ENCODE assay signal across 11 cellular contexts in the genomic region with DNA sequence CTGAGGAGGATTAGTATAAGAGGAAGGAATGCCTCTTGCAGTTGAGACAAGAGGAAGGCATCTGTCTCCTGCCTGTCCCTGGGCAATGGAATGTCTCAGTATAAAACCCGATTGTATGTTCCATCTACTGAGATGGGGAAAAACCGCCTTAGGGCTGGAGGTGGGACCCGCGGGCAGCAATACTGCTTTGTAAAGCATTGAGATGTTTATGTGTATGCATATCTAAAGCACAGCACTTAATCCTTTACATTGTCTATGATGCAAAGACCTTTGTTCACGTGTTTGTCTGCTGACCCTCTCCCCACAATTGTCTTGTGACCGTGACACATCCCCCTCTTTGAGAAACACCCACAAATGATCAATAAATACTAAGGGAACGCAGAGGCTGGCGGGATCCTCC. TPM values are rescaled to one million over a fixed set of nuclear protein-coding genes. Genes with fewer than 3 reads are reported as not detected.
DNase-seq lines count a peak whose midpoint lies in the region; ATAC-seq and TF ChIP-seq lines count a peak whose summit lies in the region.
"Not testable (repeated sequence)": the region's sequence is repeated elsewhere in the genome, so short reads cannot be mapped to it uniquely, and the experiment has no call there.
"Had no signal": no experiment of that assay in that cellular context is flagged by ENCODE, and none has a peak within 500 bp of the region (broad histone marks: within the 10 kb centered on the region; RNA-seq: fewer than 3 reads in every experiment).

No MANE protein-coding gene starts in this region.

- H3K4me1 ChIP-seq in HUES48 (ENCODE audit: control insufficient read depth, insufficient read depth, low read length), result peaks cover 26% of the 10 kb centered on the region

- H3K9me3 ChIP-seq in CD4-positive, alpha-beta T cell (ENCODE audit: control insufficient read depth, low read length); HUES48 (ENCODE audit: control insufficient read depth, insufficient read depth, low read length): not testable (repeated sequence)

- peak overlapping the region; percentile 78 for H3K4me3 Mint-ChIP-seq in CD4-positive, alpha-beta T cell
- H3K4me3 Mint-ChIP-seq in activated B cell treated with CpG ODN at 0.5 μM for 24 hours (peak overlapping the region; percentile 52), brain (peak overlapping the region in 4 of 5 experiments; percentile 58 to 73 (median 68)), progenitor cell of endocrine pancreas (ENCODE audit: low read depth) (peak overlapping the region; percentile 27)
- H3K4me3 Mint-ChIP-seq in activated naive CD4-positive, alpha-beta T cell treated with anti-CD3 and anti-CD28 coated beads, Interleukin-2, amount 10 ng/mL, durations not matched to agents 7 days and 5 days, result peak overlapping the region; percentile 12
- not testable (repeated sequence) for H3K4me3 Mint-ChIP-seq in mesothelial cell of epicardium

- not testable (repeated sequence) for H3K9me3 Mint-ChIP-seq in CD4-positive, alpha-beta T cell; activated B cell treated with CpG ODN at 0.5 μM for 24 hours; activated naive CD4-positive, alpha-beta T cell treated with anti-CD3 and anti-CD28 coated beads, Interleukin-2, amount 10 ng/mL, durations not matched to agents 7 days and 5 days; brain; mesothelial cell of epicardium; progenitor cell of endocrine pancreas (ENCODE audit: low read depth)

- H3K4me3 ChIP-seq in HUES48 (ENCODE audit: low read depth, low read length), result peak overlapping the region; percentile 38; the same call in 1 of the 2 replicates

- intact Hi-C loops in CD4-positive, alpha-beta T cell (cut with DNase I, micrococcal nuclease); activated B cell treated with CpG ODN at 0.5 μM for 24 hours (cut with micrococcal nuclease); left ventricle myocardium superior (cut with micrococcal nuclease): not testable (repeated sequence)

- not testable (repeated sequence) for H3K27me3 ChIP-seq in CD4-positive, alpha-beta T cell (ENCODE audit: control insufficient read depth, insufficient read depth, low read length); HUES48 (ENCODE audit: control insufficient read depth, insufficient read depth, low read length)

- DNase-seq in CD4-positive, alpha-beta T cell; activated B cell treated with CpG ODN at 0.5 μM for 24 hours; activated naive CD4-positive, alpha-beta T cell treated with anti-CD3 and anti-CD28 coated beads, Interleukin-2, amount 10 ng/mL, durations not matched to agents 7 days and 5 days; mesothelial cell of epicardium (ENCODE audit: low spot score in 2 of 2, unreplicated experiment in 2 of 2); progenitor cell of endocrine pancreas (ENCODE audit: low spot score, unreplicated experiment): not testable (repeated sequence)
- peak; percentile 2 for DNase-seq in left ventricle myocardium superior

- peaks cover 18% of the 10 kb centered on the region for H3K36me3 Mint-ChIP-seq in CD4-positive, alpha-beta T cell (ENCODE audit: low read depth)
- H3K36me3 Mint-ChIP-seq in activated B cell treated with CpG ODN at 0.5 μM for 24 hours (ENCODE audit: low read depth) (peaks cover 20% of the 10 kb centered on the region), brain (peaks cover 16% of the 10 kb centered on the region)
- H3K36me3 Mint-ChIP-seq in activated naive CD4-positive, alpha-beta T cell treated with anti-CD3 and anti-CD28 coated beads, Interleukin-2, amount 10 ng/mL, durations not matched to agents 7 days and 5 days, result peaks cover 18% of the 10 kb centered on the region
- H3K36me3 Mint-ChIP-seq in mesothelial cell of epicardium; progenitor cell of endocrine pancreas (ENCODE audit: insufficient read depth): not testable (repeated sequence)

- H3K36me3 ChIP-seq in HUES48 (ENCODE audit: control insufficient read depth, insufficient read depth, low read length), result peaks cover 14% of the 10 kb centered on the region

- not testable (repeated sequence) for TF ChIP-seq CTCF in CD4-positive, alpha-beta T cell (IDR thresholded peaks at IDR 0.05); activated B cell treated with CpG ODN at 0.5 μM for 24 hours (IDR thresholded peaks at IDR 0.05); brain (conservative IDR thresholded peaks at IDR 0.05); mesothelial cell of epicardium (IDR thresholded peaks at IDR 0.05; ENCODE audit: unreplicated experiment); progenitor cell of endocrine pancreas (IDR thresholded peaks at IDR 0.05; ENCODE audit: unreplicated experiment)

- peak overlapping the region; percentile 78 for H3K9ac ChIP-seq in HUES48 (ENCODE audit: low read depth, low read length)

- not testable (repeated sequence) for H3K27me3 Mint-ChIP-seq in CD4-positive, alpha-beta T cell; activated B cell treated with CpG ODN at 0.5 μM for 24 hours; activated naive CD4-positive, alpha-beta T cell treated with anti-CD3 and anti-CD28 coated beads, Interleukin-2, amount 10 ng/mL, durations not matched to agents 7 days and 5 days; brain; mesothelial cell of epicardium (ENCODE audit: low read depth); progenitor cell of endocrine pancreas

- H3K27ac ChIP-seq in CD4-positive, alpha-beta T cell (ENCODE audit: low read depth, low read length), result not testable (repeated sequence)
- peak overlapping the region; percentile 95 for H3K27ac ChIP-seq in HUES48 (ENCODE audit: low read depth, low read length)

- POLR2A ChIA-PET in CD4-positive, alpha-beta T cell (lab: Charles Lee), result interaction anchor here (5.3 kb wide), 1 partner anchor 35 kb away, joined by 39 read pairs; the partner anchor contains the start of gene AURKAIP1
- POLR2A ChIA-PET in activated B cell treated with CpG ODN at 0.5 μM for 24 hours (lab: Charles Lee), result interaction anchor here (1.0 kb wide), 1 partner anchor 35 kb away, joined by 6 read pairs; the partner anchor contains the start of gene AURKAIP1

- peaks cover 26% of the 10 kb centered on the region for H3K4me1 Mint-ChIP-seq in CD4-positive, alpha-beta T cell (ENCODE audit: low read depth)
- H3K4me1 Mint-ChIP-seq in activated B cell treated with CpG ODN at 0.5 μM for 24 hours, result peaks cover 30% of the 10 kb centered on the region
- peaks cover 33% of the 10 kb centered on the region for H3K4me1 Mint-ChIP-seq in activated naive CD4-positive, alpha-beta T cell treated with anti-CD3 and anti-CD28 coated beads, Interleukin-2, amount 10 ng/mL, durations not matched to agents 7 days and 5 days
- peaks cover 47% of the 10 kb centered on the region for H3K4me1 Mint-ChIP-seq in brain
- H3K4me1 Mint-ChIP-seq in mesothelial cell of epicardium, result peaks cover 28% of the 10 kb centered on the region
- H3K4me1 Mint-ChIP-seq in progenitor cell of endocrine pancreas (ENCODE audit: low read depth), result peaks cover 17% of the 10 kb centered on the region

- CTCF ChIA-PET in CD4-positive, alpha-beta T cell (lab: Charles Lee); activated B cell treated with CpG ODN at 0.5 μM for 24 hours (lab: Charles Lee); activated naive CD4-positive, alpha-beta T cell treated with anti-CD3 and anti-CD28 coated beads, Interleukin-2, amount 10 ng/mL, durations not matched to agents 7 days and 5 days (lab: Charles Lee): not testable (repeated sequence)

- not testable (repeated sequence) for H3K27ac Mint-ChIP-seq in CD4-positive, alpha-beta T cell; activated B cell treated with CpG ODN at 0.5 μM for 24 hours; activated naive CD4-positive, alpha-beta T cell treated with anti-CD3 and anti-CD28 coated beads, Interleukin-2, amount 10 ng/mL, durations not matched to agents 7 days and 5 days; progenitor cell of endocrine pancreas
- H3K27ac Mint-ChIP-seq in brain (peak overlapping the region in 1 of 5 experiments; percentile 85), mesothelial cell of epicardium (peak overlapping the region; percentile 82)

- ATAC-seq in CD4-positive, alpha-beta T cell (ENCODE audit: poor library complexity); activated B cell treated with CpG ODN at 0.5 μM for 24 hours (ENCODE audit: low read depth); left ventricle myocardium superior: not testable (repeated sequence)

RNA-seq across cellular contexts. Expression of gene MRPL20, which starts 3.1 kb away (rescaled TPM):
- 100 to 1,000 TPM in 1 of 2 experiments, 10 to 100 TPM in 1; 99.9 to 103 TPM for total RNA-seq in CD4-positive, alpha-beta T cell
- total RNA-seq in activated B cell treated with CpG ODN at 0.5 μM for 24 hours, result 134 and 136 TPM in 2 replicates
- polyA plus RNA-seq in brain (ENCODE audit: insufficient read depth, low read depth, low replicate concordance), result 152 TPM
- 155 TPM for total RNA-seq in left ventricle myocardium superior
- total RNA-seq in mesothelial cell of epicardium, result 87.9 to 98.2 TPM (median 94.7 TPM) in 3 replicates
- total RNA-seq in progenitor cell of endocrine pancreas, result 104 and 109 TPM in 2 replicates

RNA-seq across cellular contexts. Expression of gene ANKRD65, which starts 10.8 kb away (rescaled TPM):
- not detected for total RNA-seq in CD4-positive, alpha-beta T cell
- total RNA-seq in activated B cell treated with CpG ODN at 0.5 μM for 24 hours (0.13 TPM in 1 of 2 replicates, not detected in the other), left ventricle myocardium superior (2.1 TPM), mesothelial cell of epicardium (10.9 to 12.3 TPM (median 11.3 TPM) in 3 replicates), progenitor cell of endocrine pancreas (15.1 and 18.1 TPM in 2 replicates)
- 54.3 TPM for polyA plus RNA-seq in brain (ENCODE audit: insufficient read depth, low read depth, low replicate concordance)
- total RNA-seq: B cell; CD8-positive, alpha-beta memory T cell; K562 had no signal
- polyA plus RNA-seq: CD8-positive, alpha-beta memory T cell; K562 had no signal

RNA-seq across cellular contexts. Expression of gene CCNL2, which starts 11.1 kb away (rescaled TPM):
- 100 to 1,000 TPM; 274 to 281 TPM for total RNA-seq in CD4-positive, alpha-beta T cell
- total RNA-seq in activated B cell treated with CpG ODN at 0.5 μM for 24 hours, result 188 and 225 TPM in 2 replicates
- polyA plus RNA-seq in brain (ENCODE audit: insufficient read depth, low read depth, low replicate concordance), result 19.4 TPM
- total RNA-seq in left ventricle myocardium superior, result 61.0 TPM
- 396 to 423 TPM (median 405 TPM) in 3 replicates for total RNA-seq in mesothelial cell of epicardium
- total RNA-seq in progenitor cell of endocrine pancreas, result 381 and 386 TPM in 2 replicates

RNA-seq across cellular contexts. Expression of gene VWA1, which starts 25.3 kb away (rescaled TPM):
- not detected for total RNA-seq in CD4-positive, alpha-beta T cell
- not detected in 2 replicates for total RNA-seq in activated B cell treated with CpG ODN at 0.5 μM for 24 hours
- polyA plus RNA-seq in brain (ENCODE audit: insufficient read depth, low read depth, low replicate concordance), result 108 TPM
- total RNA-seq in left ventricle myocardium superior, result 13.5 TPM
- 57.0 to 59.1 TPM (median 57.7 TPM) in 3 replicates for total RNA-seq in mesothelial cell of epicardium
- total RNA-seq in progenitor cell of endocrine pancreas, result 29.7 and 36.8 TPM in 2 replicates
- total RNA-seq: B cell had no signal
- polyA plus RNA-seq: CD8-positive, alpha-beta memory T cell had no signal

RNA-seq across cellular contexts. Expression of gene AURKAIP1, which starts 35.2 kb away (rescaled TPM):
- total RNA-seq in CD4-positive, alpha-beta T cell, result 10 to 100 TPM; 59.2 to 64.6 TPM
- total RNA-seq in activated B cell treated with CpG ODN at 0.5 μM for 24 hours (91.5 and 105 TPM in 2 replicates), left ventricle myocardium superior (268 TPM), mesothelial cell of epicardium (75.5 to 78.6 TPM (median 78.3 TPM) in 3 replicates), progenitor cell of endocrine pancreas (107 TPM in 2 replicates)
- polyA plus RNA-seq in brain (ENCODE audit: insufficient read depth, low read depth, low replicate concordance), result 217 TPM
